ENCODE assay signal across 11 cellular contexts in the genomic region with DNA sequence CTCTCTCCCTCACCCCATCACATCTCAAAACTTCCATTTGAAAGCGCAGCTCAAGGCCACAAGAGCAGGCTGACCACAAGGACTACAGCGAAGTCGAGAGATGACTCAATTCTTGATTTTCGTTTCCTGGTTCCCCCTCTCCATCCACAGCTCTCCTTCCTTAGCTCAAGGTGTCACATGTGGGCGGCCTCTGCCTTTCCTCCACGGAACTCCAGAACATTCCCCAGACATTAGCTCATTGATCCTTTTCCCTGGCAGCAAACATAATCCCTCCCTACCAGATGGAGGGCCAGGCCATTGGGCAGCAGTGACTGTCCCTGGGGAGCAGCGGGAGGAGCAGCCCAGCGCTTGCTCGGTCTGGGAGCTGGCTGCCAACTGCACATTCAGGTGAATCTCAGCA. TPM values are rescaled to one million over a fixed set of nuclear protein-coding genes. Genes with fewer than 3 reads are reported as not detected.
DNase-seq lines count a peak whose midpoint lies in the region; ATAC-seq, FAIRE-seq and TF ChIP-seq lines count a peak whose summit lies in the region.
"Had no signal": no experiment of that assay in that cellular context is flagged by ENCODE, and none has a peak within 500 bp of the region (broad histone marks: within the 10 kb centered on the region; RNA-seq: fewer than 3 reads in every experiment).

No MANE protein-coding gene starts in this region.

- no peak for TF ChIP-seq EP300 in sigmoid colon (IDR thresholded peaks at IDR 0.05)

- intact Hi-C loops in sigmoid colon (cut with DNase I), result no loop called here
- intact Hi-C loops in activated CD4-positive, alpha-beta memory T cell treated with anti-CD3 and anti-CD28 coated beads for 36 hours (cut with micrococcal nuclease), result no loop called here

- H3K27me3 Mint-ChIP-seq in activated CD4-positive, alpha-beta memory T cell treated with anti-CD3 and anti-CD28 coated beads for 36 hours, result peaks cover 2% of the 10 kb centered on the region

- CTCF ChIA-PET in activated CD4-positive, alpha-beta memory T cell treated with anti-CD3 and anti-CD28 coated beads for 36 hours (lab: Charles Lee), result no interaction called here

- H3K27me3 ChIP-seq in sigmoid colon, result no peaks in the 10 kb centered on the region

- no peaks in the 10 kb centered on the region for H3K36me3 Mint-ChIP-seq in activated CD4-positive, alpha-beta memory T cell treated with anti-CD3 and anti-CD28 coated beads for 36 hours
- H3K36me3 Mint-ChIP-seq: IgD-negative memory B cell had no signal

- POLR2A ChIA-PET in activated CD4-positive, alpha-beta memory T cell treated with anti-CD3 and anti-CD28 coated beads for 36 hours (lab: Charles Lee), result no interaction called here

- 83 to 95% methylated on average over 9 of the region's 9 CpGs for WGBS in sigmoid colon, 2 donors

- H3K9me3 ChIP-seq in sigmoid colon, result no peaks in the 10 kb centered on the region

- DNase-seq in RCC 7860 (ENCODE audit: low spot score), result peak; percentile 97
- no peak for DNase-seq in sigmoid colon
- no peak for DNase-seq in activated CD4-positive, alpha-beta memory T cell treated with anti-CD3 and anti-CD28 coated beads for 36 hours
- DNase-seq in NAMALWA (ENCODE audit: low spot score), result no peak
- no peak for DNase-seq in medulla oblongata (ENCODE audit: extremely low spot score)
- DNase-seq in 8988T, result no peak
- DNase-seq: activated T-cell treated with anti-CD3 and anti-CD28 coated beads for 4 hours had no signal

- peaks cover 0 to 43% (median 33%) of the 10 kb centered on the region in 4 donors for H3K4me1 ChIP-seq in sigmoid colon

- no peaks in the 10 kb centered on the region for H3K4me1 Mint-ChIP-seq in activated CD4-positive, alpha-beta memory T cell treated with anti-CD3 and anti-CD28 coated beads for 36 hours (ENCODE audit: low read depth)
- H3K4me1 Mint-ChIP-seq: IgD-negative memory B cell had no signal

- H3K27ac Mint-ChIP-seq in activated CD4-positive, alpha-beta memory T cell treated with anti-CD3 and anti-CD28 coated beads for 36 hours, result no peak overlapping the region
- H3K27ac Mint-ChIP-seq: IgD-negative memory B cell had no signal

- TF ChIP-seq POLR2A in sigmoid colon (IDR thresholded peaks at IDR 0.05), result no peak

- H3K9me3 Mint-ChIP-seq in activated CD4-positive, alpha-beta memory T cell treated with anti-CD3 and anti-CD28 coated beads for 36 hours, result peaks cover 4% of the 10 kb centered on the region

- TF ChIP-seq CTCF in sigmoid colon (IDR thresholded peaks at IDR 0.05), result no peak

- H3K4me3 Mint-ChIP-seq in activated CD4-positive, alpha-beta memory T cell treated with anti-CD3 and anti-CD28 coated beads for 36 hours, result no peak overlapping the region

- peak overlapping the region in 3 of 4 donors; percentile 54 to 73 (median 65) for H3K27ac ChIP-seq in sigmoid colon

- no peaks in the 10 kb centered on the region for H3K36me3 ChIP-seq in sigmoid colon

- H3K4me3 ChIP-seq in sigmoid colon, result no peak overlapping the region

- peak; percentile 97 for FAIRE-seq in RCC 7860 (lab: Jason Lieb, UNC)
- FAIRE-seq: islet of Langerhans had no signal

- ATAC-seq in GM19025 (IDR thresholded peaks at IDR 0.05; ENCODE audit: low read depth, unreplicated experiment), result peak; percentile 76
- ATAC-seq in HG02938 (IDR thresholded peaks at IDR 0.05; ENCODE audit: unreplicated experiment), result peak; percentile 92

RNA-seq across cellular contexts. Expression of a gene that starts 56.3 kb away (rescaled TPM):
- 10 to 100 TPM; 11.8 to 21.3 (median 16.5) TPM for total RNA-seq in sigmoid colon
- 10 to 100 TPM in 1 of 3 donors, 1 to 10 TPM in 2; 5.8 to 10.2 (median 6.6) TPM for polyA plus RNA-seq in sigmoid colon
- total RNA-seq in activated CD4-positive, alpha-beta memory T cell treated with anti-CD3 and anti-CD28 coated beads for 36 hours, result not detected
- polyA plus RNA-seq: IgD-negative memory B cell had no signal

Comparison
In these comparisons a context has a peak if more than half of its experiments do, and no peak if none do; other contexts are left out.
1. RNA of a gene that starts 56.3 kb away (total RNA-seq): 11.8 to 21.3 TPM in sigmoid colon; not detected in activated CD4-positive, alpha-beta memory T cell treated with anti-CD3 and anti-CD28 coated beads for 36 hours; every median in the first group is over 10 times any median in the second.